ENCODE assay signal across 8 cellular contexts in the genomic region with DNA sequence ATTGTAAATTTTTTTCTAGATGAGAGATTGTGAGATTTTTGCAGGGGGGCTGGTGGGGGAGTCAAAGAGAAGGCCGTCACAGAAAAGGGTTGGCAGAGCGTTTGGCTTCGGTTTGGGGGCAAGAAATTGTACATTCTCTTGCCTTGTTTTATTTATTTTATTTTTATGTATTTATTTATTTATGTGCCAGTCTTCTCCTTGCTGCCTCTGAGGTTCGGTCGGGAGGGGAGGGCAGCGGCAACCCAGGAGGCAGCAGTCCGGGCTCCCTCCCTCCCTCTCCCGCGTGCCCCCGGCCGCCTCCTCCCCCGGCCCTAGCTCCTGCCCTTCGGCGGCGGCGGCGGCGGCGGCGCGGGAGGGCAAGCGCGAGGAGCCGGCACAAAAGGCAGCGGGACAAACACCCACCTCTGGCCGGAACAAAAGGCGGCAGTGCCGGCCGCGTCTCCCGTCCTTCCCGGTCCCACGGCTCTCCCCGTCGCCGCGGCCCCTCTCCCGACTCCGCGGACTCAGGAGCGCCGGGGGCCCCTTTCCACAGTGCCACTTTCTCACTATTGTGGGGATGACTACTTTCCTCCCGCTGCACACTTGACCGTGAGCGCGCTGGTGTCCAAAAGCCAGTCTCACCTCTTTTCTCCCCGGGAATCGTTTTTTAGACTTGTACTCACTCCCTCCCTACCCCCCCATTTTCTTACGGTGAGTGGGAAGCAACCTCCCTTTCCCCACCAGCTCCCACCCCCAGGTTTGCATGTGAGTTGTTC.
A peak's percentile ranks its signal among the peaks of the same experiment; 100 is the strongest.
DNase-seq lines count a peak whose midpoint lies in the region; TF ChIP-seq lines count a peak whose summit lies in the region.

No MANE protein-coding gene starts in this region.

- H3K9me3 ChIP-seq in OCI-LY3 (ENCODE audit: insufficient read depth, low read length) (no peaks in the 10 kb centered on the region), endocrine pancreas (ENCODE audit: control insufficient read depth, low read length) (no peaks in the 10 kb centered on the region), neuron (ENCODE audit: low read length) (no peaks in the 10 kb centered on the region)

- no peak overlapping the region for H2AFZ ChIP-seq in OCI-LY3 (ENCODE audit: low read depth, low read length)
- H2AFZ ChIP-seq in neuron (ENCODE audit: low read depth, low read length), result peak overlapping the region; percentile 68

- no peaks in the 10 kb centered on the region for H3K27me3 ChIP-seq in OCI-LY3 (ENCODE audit: low read depth, low read length)
- H3K27me3 ChIP-seq in endocrine pancreas (ENCODE audit: control insufficient read depth, insufficient read depth, low read length), result no peaks in the 10 kb centered on the region
- peaks cover 46% of the 10 kb centered on the region for H3K27me3 ChIP-seq in neuron (ENCODE audit: insufficient read depth, low read length)

- H3K79me2 ChIP-seq in OCI-LY3 (ENCODE audit: low read length), result peaks cover 99% of the 10 kb centered on the region

- H3K27ac ChIP-seq in OCI-LY3 (ENCODE audit: low read length), result peak overlapping the region; percentile 94

- peak overlapping the region; percentile 91 for H3K4me3 ChIP-seq in OCI-LY3 (ENCODE audit: low read length)
- peak overlapping the region; percentile 62 for H3K4me3 ChIP-seq in endocrine pancreas (ENCODE audit: control insufficient read depth, insufficient read depth, low read length)
- peak overlapping the region; percentile 67 for H3K4me3 ChIP-seq in neuron (ENCODE audit: low read length)

- H3K9ac ChIP-seq in OCI-LY3 (ENCODE audit: low read length) (peak overlapping the region; percentile 94), endocrine pancreas (ENCODE audit: control insufficient read depth, insufficient read depth, low read length) (no peak overlapping the region)

- peaks cover 20% of the 10 kb centered on the region for H4K20me1 ChIP-seq in OCI-LY3 (ENCODE audit: insufficient read depth, low read length)

- H3K4me1 ChIP-seq in OCI-LY3 (ENCODE audit: low read length) (peaks cover 13% of the 10 kb centered on the region), endocrine pancreas (ENCODE audit: control insufficient read depth, insufficient read depth, low read length) (no peaks in the 10 kb centered on the region), neuron (ENCODE audit: insufficient read depth, low read length) (peaks cover 46% of the 10 kb centered on the region)

- H3K4me2 ChIP-seq in OCI-LY3 (ENCODE audit: low read length), result peak overlapping the region; percentile 78

- no peak for TF ChIP-seq CTCF in OCI-LY3 (IDR thresholded peaks at IDR 0.05; ENCODE audit: low read depth, low read length)

- H3K36me3 ChIP-seq in OCI-LY3 (replicated peaks; ENCODE audit: low read depth, low read length) (peaks cover 31% of the 10 kb centered on the region), endocrine pancreas (ENCODE audit: control insufficient read depth, insufficient read depth, low read length) (no peaks in the 10 kb centered on the region), neuron (ENCODE audit: insufficient read depth, low read length) (no peaks in the 10 kb centered on the region)

- DNase-seq in NCI-H2171 treated with DMSO at 0.1 percent for 48 hours (lab: John Stamatoyannopoulos, UW) (peak; percentile 30), NCI-H2171 (lab: John Stamatoyannopoulos, UW) (no peak), DMS114 treated with DMSO at 0.1 percent for 48 hours (lab: John Stamatoyannopoulos, UW; ENCODE audit: unreplicated experiment) (no peak)
- DNase-seq in activated CD4-positive, CD25-positive, alpha-beta regulatory T cell treated with anti-CD3 and anti-CD28 coated beads, Interleukin-2, amount 50 U/mL, for 72 hours, result no peak
- DNase-seq in stimulated activated CD4-positive, alpha-beta T cell treated with anti-CD3 and anti-CD28 coated beads, Interleukin-4, amount 100 ng/mL, for 1 hour, result no peak
